24 cellular contexts compared by ENCODE assay signal in the genomic region with DNA sequence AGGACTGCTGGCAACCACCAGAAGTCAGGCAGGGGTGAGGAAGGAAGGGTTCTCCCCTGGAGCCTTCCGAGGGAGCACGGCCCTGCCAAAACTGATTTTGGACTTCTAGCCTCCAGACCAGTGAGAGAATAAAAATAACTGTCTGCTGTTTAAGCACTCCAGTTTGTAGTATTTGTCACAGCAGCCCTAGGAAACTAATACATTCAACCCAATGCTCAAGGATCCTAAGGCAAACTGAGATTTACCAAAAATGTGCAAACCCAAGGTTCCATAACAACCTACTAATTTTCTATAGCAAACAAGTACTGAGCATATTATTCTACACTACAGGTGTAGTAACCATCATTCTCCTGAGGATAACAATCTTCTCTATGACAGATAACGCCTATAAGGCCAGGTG.
"Had no signal": no experiment of that assay in that cellular context is flagged by ENCODE, and none has a peak within 500 bp of the region (broad histone marks: within the 10 kb centered on the region; RNA-seq: fewer than 3 reads in every experiment).

No MANE protein-coding gene starts in this region.

- FAIRE-seq: colon, endothelial cell of umbilical vein, frontal cortex, kidney had no signal

- DNase-seq: dermis blood vessel endothelial cell; dorsolateral prefrontal cortex; effector CD4-positive, alpha-beta T cell; effector memory CD4-positive, alpha-beta T cell; foreskin keratinocyte; heart left ventricle; hypothalamus; immature natural killer cell; islet precursor cell; kidney; kidney glomerular epithelial cell; left colon; left ventricle myocardium superior; lower lobe of right lung; mesendoderm; midbrain had no signal

- H3K9me3 ChIP-seq: esophagus muscularis mucosa, gastroesophageal sphincter, lower lobe of right lung had no signal

- H3K27ac ChIP-seq: coronary artery, dorsolateral prefrontal cortex, esophagus muscularis mucosa, foreskin keratinocyte, gastroesophageal sphincter, heart left ventricle, hepatocyte, lower lobe of right lung had no signal

- ATAC-seq: foreskin keratinocyte, gastroesophageal sphincter, heart left ventricle, left colon, left lobe of liver, left ventricle myocardium superior, lower lobe of right lung had no signal

- H2AFZ ChIP-seq: hepatocyte had no signal

- H3K27me3 ChIP-seq: dorsolateral prefrontal cortex, esophagus muscularis mucosa, foreskin keratinocyte, gastroesophageal sphincter, heart left ventricle, hepatocyte had no signal

- H3K9me3 Mint-ChIP-seq: immature natural killer cell had no signal

- H3K4me3 ChIP-seq: coronary artery, dorsolateral prefrontal cortex, esophagus muscularis mucosa, gastroesophageal sphincter, heart left ventricle, hepatocyte, lower lobe of right lung had no signal

- H3K4me2 ChIP-seq: hepatocyte had no signal
